ENCODE assay signal across 8 cellular contexts in genomic region chr6:113414511-113414910, GRCh38.
DNase-seq lines count a peak whose midpoint lies in the region; ATAC-seq and TF ChIP-seq lines count a peak whose summit lies in the region.

No MANE protein-coding gene starts in this region.

- no peak for TF ChIP-seq EP300 in Ishikawa (IDR thresholded peaks at IDR 0.05; ENCODE audit: borderline replicate concordance)

- TF ChIP-seq CTCF in AG04450 (IDR thresholded peaks at IDR 0.05; ENCODE audit: low read depth, low read length) (peak; percentile 72), ascending aorta (IDR thresholded peaks at IDR 0.05) (peak in 2 of 3 experiments; percentile 45 to 51), kidney epithelial cell (IDR thresholded peaks at IDR 0.05; ENCODE audit: insufficient read depth, low read length, poor library complexity, severe bottlenecking) (peak; percentile 55)

- DNase-seq in AG04450 (ENCODE audit: low read depth, low spot score) (peak; percentile 36), ascending aorta (ENCODE audit: low spot score in 2 of 2) (peak in 1 of 2 donors; percentile 65), kidney epithelial cell (ENCODE audit: low read depth) (no peak), cortex of kidney (lab: John Stamatoyannopoulos, UW) (no peak), COR-L47 (lab: John Stamatoyannopoulos, UW) (no peak)
- no peak for DNase-seq in activated CD4-positive, alpha-beta T cell treated with anti-CD3 and anti-CD28 coated beads for 48 hours

- no peaks in the 10 kb centered on the region for H3K9me3 ChIP-seq in AG04450 (ENCODE audit: control insufficient read depth, insufficient read depth, low read length)
- no peaks in the 10 kb centered on the region for H3K9me3 ChIP-seq in ascending aorta

- intact Hi-C loops in ascending aorta (cut with DNase I), result loop anchor here (2.0 kb wide), 1 partner anchor 444 kb away; no protein-coding TSS in a partner anchor

- POLR2A ChIA-PET in AG04450 (lab: Yijun Ruan, JAX), result no interaction called here

- no peaks in the 10 kb centered on the region for H3K4me1 ChIP-seq in ascending aorta

- H3K27me3 ChIP-seq in AG04450 (ENCODE audit: control insufficient read depth, insufficient read depth, low read length) (no peaks in the 10 kb centered on the region), ascending aorta (no peaks in the 10 kb centered on the region), kidney epithelial cell (ENCODE audit: control insufficient read depth, insufficient read depth, low read length) (no peaks in the 10 kb centered on the region)

- CTCF ChIA-PET in AG04450 (lab: Charles Lee), result interaction anchor here (0.6 to 0.7 kb wide), 2 partner anchors 9 to 21 kb away, joined by 3 read pairs; no protein-coding TSS in a partner anchor

- peak; percentile 46 for TF ChIP-seq RAD21 in Ishikawa (IDR thresholded peaks at IDR 0.05; ENCODE audit: low read depth)

- H3K36me3 ChIP-seq in ascending aorta (no peaks in the 10 kb centered on the region), kidney epithelial cell (ENCODE audit: control insufficient read depth, insufficient read depth, low read length) (no peaks in the 10 kb centered on the region)

- no peak for ATAC-seq in HG02763 (IDR thresholded peaks at IDR 0.05; ENCODE audit: unreplicated experiment)

- H3K4me3 ChIP-seq in AG04450 (ENCODE audit: low read depth, low read length), result no peak overlapping the region
- no peak overlapping the region for H3K4me3 ChIP-seq in ascending aorta
- H3K4me3 ChIP-seq in kidney epithelial cell (ENCODE audit: low read depth, low read length), result no peak overlapping the region

- H3K27ac ChIP-seq in AG04450 (ENCODE audit: low read depth, low read length) (no peak overlapping the region), ascending aorta (no peak overlapping the region)

TF ChIP-seq in Ishikawa, 13 proteins besides CTCF, POLR2A, EP300 and RAD21:
- TF ChIP-seq MAX (IDR thresholded peaks at IDR 0.05), result no peak
- TF ChIP-seq CEBPB (IDR thresholded peaks at IDR 0.05), result no peak
- no peak for TF ChIP-seq ZBTB7A (IDR thresholded peaks at IDR 0.05; ENCODE audit: low read depth)
- no peak for TF ChIP-seq TCF12 (IDR thresholded peaks at IDR 0.05; ENCODE audit: low read depth)
